Comparison of ENCODE assay signal across 9 cellular contexts in genomic region chr2:43519711-43520221, GRCh38.
DNase-seq lines count a peak whose midpoint lies in the region; ATAC-seq and TF ChIP-seq lines count a peak whose summit lies in the region.
"Had no signal": no experiment of that assay in that cellular context is flagged by ENCODE, and none has a peak within 500 bp of the region (broad histone marks: within the 10 kb centered on the region; RNA-seq: fewer than 3 reads in every experiment).

No MANE protein-coding gene starts in this region.

- intact Hi-C loops in adrenal gland (cut with DNase I): no loop called here
- intact Hi-C loops in tibial artery (cut with DNase I; ENCODE audit: low total_unique reads): no loop called here

- ATAC-seq in HG03565 (IDR thresholded peaks at IDR 0.05; ENCODE audit: unreplicated experiment): no peak
- ATAC-seq in HG03457 (IDR thresholded peaks at IDR 0.05; ENCODE audit: unreplicated experiment): no peak

- WGBS in adrenal gland, 4 donors: 38 to 56% (median 50%) methylated on average over 2 of the region's 2 CpGs

- no peak overlapping the region for H3K4me3 ChIP-seq in adrenal gland
- no peak overlapping the region for H3K4me3 ChIP-seq in tibial artery

- no peak for TF ChIP-seq POLR2A in adrenal gland (IDR thresholded peaks at IDR 0.05)

- H3K4me1 ChIP-seq in adrenal gland (replicated peaks in 1 of 2) (peaks cover 5 to 36% of the 10 kb centered on the region in 2 donors), tibial artery (peaks cover 0 to 72% (median 48%) of the 10 kb centered on the region in 4 donors)

- no peaks in the 10 kb centered on the region for H3K36me3 ChIP-seq in adrenal gland (replicated peaks in 1 of 2)
- no peaks in the 10 kb centered on the region for H3K36me3 ChIP-seq in tibial artery

- TF ChIP-seq CTCF in adrenal gland (IDR thresholded peaks at IDR 0.05): no peak
- no peak for TF ChIP-seq CTCF in tibial artery (IDR thresholded peaks at IDR 0.05)

- H3K9me3 ChIP-seq in adrenal gland (replicated peaks in 1 of 3): no peaks in the 10 kb centered on the region
- H3K9me3 ChIP-seq in tibial artery: no peaks in the 10 kb centered on the region

- peak; percentile 4 for DNase-seq in SKM-1 treated with dmso at 0.1 percent for 144 hours (lab: John Stamatoyannopoulos, UW; ENCODE audit: unreplicated experiment)
- no peak for DNase-seq in SKM-1 (lab: John Stamatoyannopoulos, UW; ENCODE audit: unreplicated experiment)
- DNase-seq in adrenal gland: no peak
- peak; percentile 98 for DNase-seq in iris pigment epithelial cell (ENCODE audit: low read depth)
- DNase-seq in tibial artery: no peak
- no peak for DNase-seq in NCI-H1105 (lab: John Stamatoyannopoulos, UW)

- H3K27ac ChIP-seq in adrenal gland (peak overlapping the region in 3 of 5 donors; percentile 49 to 61 (median 57)), tibial artery (peak overlapping the region; percentile 74 to 84)
- H3K27ac ChIP-seq: C4-2B had no signal

- H3K27me3 ChIP-seq in adrenal gland: no peaks in the 10 kb centered on the region
- H3K27me3 ChIP-seq in tibial artery: no peaks in the 10 kb centered on the region

Comparison
In these comparisons a context has a peak if more than half of its experiments do, and no peak if none do; other contexts are left out.
1. DNase-seq: peak in SKM-1 treated with dmso at 0.1 percent for 144 hours (single experiment) and iris pigment epithelial cell (single experiment); none in SKM-1 (single experiment), adrenal gland (0 of 7), tibial artery (0 of 2) and NCI-H1105 (single experiment).